Comparison of ENCODE assay signal across 26 cellular contexts in the genomic region with DNA sequence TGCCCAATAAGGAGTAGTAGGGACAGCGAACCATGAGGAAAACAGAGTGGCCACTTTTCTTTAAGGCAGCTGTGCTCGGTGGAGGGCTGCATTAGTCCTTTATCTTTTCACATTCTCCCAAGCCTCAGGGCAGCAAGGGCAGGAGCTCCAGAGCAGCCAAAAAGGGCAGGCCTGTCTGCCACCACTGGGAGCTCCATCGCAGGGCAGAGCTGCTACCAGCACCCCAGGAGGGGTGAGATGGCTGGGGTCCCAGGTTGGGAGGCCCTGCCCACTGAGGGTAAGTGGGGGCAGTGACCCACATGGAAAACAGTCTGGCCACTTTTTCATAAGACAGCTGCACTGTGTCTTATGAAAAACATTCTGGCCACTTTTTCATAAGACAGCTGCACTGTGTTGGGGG. TPM values are rescaled to one million over a fixed set of nuclear protein-coding genes. Genes with fewer than 3 reads are reported as not detected.
DNase-seq lines count a peak whose midpoint lies in the region; ATAC-seq and TF ChIP-seq lines count a peak whose summit lies in the region.
"Had no signal": no experiment of that assay in that cellular context is flagged by ENCODE, and none has a peak within 500 bp of the region (broad histone marks: within the 10 kb centered on the region; RNA-seq: fewer than 3 reads in every experiment).

No MANE protein-coding gene starts in this region.

- H2BK15ac ChIP-seq in neuronal stem cell (ENCODE audit: low read length) = no peak overlapping the region

- H3K36me3 ChIP-seq in heart left ventricle = no peaks in the 10 kb centered on the region
- H3K36me3 ChIP-seq in neuronal stem cell (replicated peaks in 1 of 2; ENCODE audit: control insufficient read depth in 2 of 2, insufficient read depth in 2 of 2, low read length in 2 of 2) = no peaks in the 10 kb centered on the region
- H3K36me3 ChIP-seq: BLaER1, MG63 had no signal

- no peak overlapping the region for H2BK5ac ChIP-seq in neuronal stem cell (ENCODE audit: low read length)

- H3K9me3 ChIP-seq in heart left ventricle (no peaks in the 10 kb centered on the region), neuronal stem cell (replicated peaks in 1 of 2; ENCODE audit: control insufficient read depth in 2 of 2, insufficient read depth in 1 of 2, low read depth in 1 of 2, low read length in 2 of 2) (no peaks in the 10 kb centered on the region)
- H3K9me3 ChIP-seq: BLaER1, MG63 had no signal

- intact Hi-C loops in Right ventricle myocardium superior (cut with DNase I) (no loop called here), heart left ventricle (cut with DNase I) (no loop called here)

- no peak overlapping the region for H3K4ac ChIP-seq in neuronal stem cell (ENCODE audit: low read length)

- no peak overlapping the region for H2BK12ac ChIP-seq in neuronal stem cell (ENCODE audit: low read length)

- H3K14ac ChIP-seq in neuronal stem cell (ENCODE audit: low read length) = peak overlapping the region; percentile 57

- H3K18ac ChIP-seq in neuronal stem cell (ENCODE audit: low read length) = no peak overlapping the region

- no peak for TF ChIP-seq POLR2A in heart left ventricle (IDR thresholded peaks at IDR 0.05)

- H3K27ac ChIP-seq in heart left ventricle (no peak overlapping the region), neuronal stem cell (replicated peaks; ENCODE audit: low read length) (no peak overlapping the region)
- H3K27ac ChIP-seq: BLaER1, GM23248, RWPE1 had no signal

- no peak overlapping the region for H2BK120ac ChIP-seq in neuronal stem cell (ENCODE audit: low read depth, low read length)

- TF ChIP-seq CTCF in heart left ventricle (IDR thresholded peaks at IDR 0.05) = no peak

- H4K91ac ChIP-seq in neuronal stem cell (ENCODE audit: low read depth, low read length, poor library complexity) = no peak overlapping the region

- H3K4me1 ChIP-seq in heart left ventricle = no peaks in the 10 kb centered on the region
- H3K4me1 ChIP-seq in neuronal stem cell (ENCODE audit: control insufficient read depth in 2 of 2, insufficient read depth in 1 of 2, low read depth in 1 of 2, low read length in 2 of 2) = no peaks in the 10 kb centered on the region
- H3K4me1 ChIP-seq: BLaER1 had no signal

- 66 to 80% (median 70%) methylated on average over 3 of the region's 3 CpGs for WGBS in heart left ventricle, 4 donors
- WGBS in neuronal stem cell (ENCODE audit: extremely low coverage in 2 of 2, insufficient read length in 2 of 2, insufficient replicate concordance in 1 of 2), 2 donors = no CpG with 5 or more reads among the region's 3 CpGs

- no peak overlapping the region for H3K23ac ChIP-seq in neuronal stem cell (ENCODE audit: low read depth, low read length, poor library complexity)

- peak; percentile 31 for ATAC-seq in Right ventricle myocardium superior (ENCODE audit: poor library complexity)
- no peak for ATAC-seq in heart left ventricle
- no peak for ATAC-seq in HG03520 (IDR thresholded peaks at IDR 0.05; ENCODE audit: unreplicated experiment)
- ATAC-seq: Panc1 had no signal

- DNase-seq in Right ventricle myocardium superior (no peak), heart left ventricle (no peak), left kidney (ENCODE audit: low read depth, low spot score) (peak; percentile 36), neuronal stem cell (ENCODE audit: low spot score) (no peak), medulla oblongata (ENCODE audit: extremely low spot score) (no peak), HCEC 1CT (no peak)
- DNase-seq: CD4-positive, CD25-positive, alpha-beta regulatory T cell; DMS153; DND-41; GM23248; H9; HFFc6; KBM-7; MG63; NCI-H1105 treated with DMSO at 0.1 percent for 48 hours; NCI-H146; NCI-H1930; NCI-H446 treated with DMSO at 0.1 percent for 48 hours; NCI-H526; NK-92 treated with Interleukin-12 subunit alpha and Interleukin-12 subunit beta, amount 100 ng/mL, for 24 hours had no signal

- H3K4me2 ChIP-seq in neuronal stem cell (ENCODE audit: insufficient read depth, low read length, poor library complexity, severe bottlenecking) = no peak overlapping the region
- H3K4me2 ChIP-seq: BLaER1 had no signal

- H2AFZ ChIP-seq in neuronal stem cell (ENCODE audit: low read length) = no peak overlapping the region
- H2AFZ ChIP-seq: GM23248 had no signal

- H2AK5ac ChIP-seq in neuronal stem cell (ENCODE audit: low read depth, low read length) = no peak overlapping the region

- H3K27me3 ChIP-seq in heart left ventricle (peaks cover 0 to 4% (median 0%) of the 10 kb centered on the region in 9 donors), neuronal stem cell (ENCODE audit: control insufficient read depth in 3 of 3, insufficient read depth in 3 of 3, low read depth in 1 of 3, low read length in 3 of 3) (no peaks in the 10 kb centered on the region)
- H3K27me3 ChIP-seq: BLaER1, MG63 had no signal

- H4K8ac ChIP-seq in neuronal stem cell (ENCODE audit: low read depth, low read length) = no peak overlapping the region

- no peak overlapping the region for H3K9ac ChIP-seq in neuronal stem cell (ENCODE audit: low read depth, low read length, poor library complexity)
- H3K9ac ChIP-seq: BLaER1, GM23248 had no signal

- no peak overlapping the region for H3K4me3 ChIP-seq in heart left ventricle
- no peak overlapping the region for H3K4me3 ChIP-seq in neuronal stem cell (ENCODE audit: low read length in 2 of 2)
- H3K4me3 ChIP-seq: BLaER1, GM23248, MG63 had no signal

- no peaks in the 10 kb centered on the region for H3K79me1 ChIP-seq in neuronal stem cell (ENCODE audit: low read depth, low read length)

RNA-seq across cellular contexts. Expression of gene TMCO5A, which starts 45.2 kb away (rescaled TPM):
- total RNA-seq in Right ventricle myocardium superior (not detected), heart left ventricle (not detected)
- not detected for polyA plus RNA-seq in heart left ventricle
- polyA plus RNA-seq in neuronal stem cell (2013, experiment 1 of 2) = not detected
- polyA plus RNA-seq in neuronal stem cell (2013, experiment 2 of 2) = not detected
- total RNA-seq: A172; CD4-positive, CD25-positive, alpha-beta regulatory T cell; GM23248; H9; HFFc6; LHCN-M2 had no signal
- polyA plus RNA-seq: CD4-positive, CD25-positive, alpha-beta regulatory T cell; GM23248 had no signal
